Comparison of ENCODE assay signal across 1 cellular context in genomic region chr19:12806242-12807131, GRCh38.
A peak's percentile ranks its signal among the peaks of the same experiment; 100 is the strongest.
TF ChIP-seq lines count a peak whose summit lies in the region.

Gene RNASEH2A, plus strand, starts transcription at chr19:12806584. Its CDS starts 90 bp downstream, at chr19:12806674.

TF ChIP-seq in GM12878, 131 proteins besides CTCF, POLR2A, EP300 and RAD21 (continued from another document and continues in another):
- TF ChIP-seq, protein P1, sequence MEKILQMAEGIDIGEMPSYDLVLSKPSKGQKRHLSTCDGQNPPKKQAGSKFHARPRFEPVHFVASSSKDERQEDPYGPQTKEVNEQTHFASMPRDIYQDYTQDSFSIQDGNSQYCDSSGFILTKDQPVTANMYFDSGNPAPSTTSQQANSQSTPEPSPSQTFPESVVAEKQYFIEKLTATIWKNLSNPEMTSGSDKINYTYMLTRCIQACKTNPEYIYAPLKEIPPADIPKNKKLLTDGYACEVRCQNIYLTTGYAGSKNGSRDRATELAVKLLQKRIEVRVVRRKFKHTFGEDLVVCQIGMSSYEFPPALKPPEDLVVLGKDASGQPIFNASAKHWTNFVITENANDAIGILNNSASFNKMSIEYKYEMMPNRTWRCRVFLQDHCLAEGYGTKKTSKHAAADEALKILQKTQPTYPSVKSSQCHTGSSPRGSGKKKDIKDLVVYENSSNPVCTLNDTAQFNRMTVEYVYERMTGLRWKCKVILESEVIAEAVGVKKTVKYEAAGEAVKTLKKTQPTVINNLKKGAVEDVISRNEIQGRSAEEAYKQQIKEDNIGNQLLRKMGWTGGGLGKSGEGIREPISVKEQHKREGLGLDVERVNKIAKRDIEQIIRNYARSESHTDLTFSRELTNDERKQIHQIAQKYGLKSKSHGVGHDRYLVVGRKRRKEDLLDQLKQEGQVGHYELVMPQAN (conservative IDR thresholded peaks at IDR 0.05), result peak; percentile 99
- TF ChIP-seq, protein P2, sequence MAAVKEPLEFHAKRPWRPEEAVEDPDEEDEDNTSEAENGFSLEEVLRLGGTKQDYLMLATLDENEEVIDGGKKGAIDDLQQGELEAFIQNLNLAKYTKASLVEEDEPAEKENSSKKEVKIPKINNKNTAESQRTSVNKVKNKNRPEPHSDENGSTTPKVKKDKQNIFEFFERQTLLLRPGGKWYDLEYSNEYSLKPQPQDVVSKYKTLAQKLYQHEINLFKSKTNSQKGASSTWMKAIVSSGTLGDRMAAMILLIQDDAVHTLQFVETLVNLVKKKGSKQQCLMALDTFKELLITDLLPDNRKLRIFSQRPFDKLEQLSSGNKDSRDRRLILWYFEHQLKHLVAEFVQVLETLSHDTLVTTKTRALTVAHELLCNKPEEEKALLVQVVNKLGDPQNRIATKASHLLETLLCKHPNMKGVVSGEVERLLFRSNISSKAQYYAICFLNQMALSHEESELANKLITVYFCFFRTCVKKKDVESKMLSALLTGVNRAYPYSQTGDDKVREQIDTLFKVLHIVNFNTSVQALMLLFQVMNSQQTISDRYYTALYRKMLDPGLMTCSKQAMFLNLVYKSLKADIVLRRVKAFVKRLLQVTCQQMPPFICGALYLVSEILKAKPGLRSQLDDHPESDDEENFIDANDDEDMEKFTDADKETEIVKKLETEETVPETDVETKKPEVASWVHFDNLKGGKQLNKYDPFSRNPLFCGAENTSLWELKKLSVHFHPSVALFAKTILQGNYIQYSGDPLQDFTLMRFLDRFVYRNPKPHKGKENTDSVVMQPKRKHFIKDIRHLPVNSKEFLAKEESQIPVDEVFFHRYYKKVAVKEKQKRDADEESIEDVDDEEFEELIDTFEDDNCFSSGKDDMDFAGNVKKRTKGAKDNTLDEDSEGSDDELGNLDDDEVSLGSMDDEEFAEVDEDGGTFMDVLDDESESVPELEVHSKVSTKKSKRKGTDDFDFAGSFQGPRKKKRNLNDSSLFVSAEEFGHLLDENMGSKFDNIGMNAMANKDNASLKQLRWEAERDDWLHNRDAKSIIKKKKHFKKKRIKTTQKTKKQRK (IDR thresholded peaks at IDR 0.05; ENCODE audit: low read depth, low read length), result no peak
- TF ChIP-seq ZBED1 (IDR thresholded peaks at IDR 0.05; ENCODE audit: borderline replicate concordance) (no peak), PAX5 (IDR thresholded peaks at IDR 0.05; ENCODE audit: borderline replicate concordance, low read depth, low read length) (peak; percentile 54; the same call in 1 of the 2 replicates), TAF1 (IDR thresholded peaks at IDR 0.05; ENCODE audit: borderline replicate concordance, low read depth, low read length) (peak; percentile 58; the same call in 1 of the 2 replicates), FOXK2 (IDR thresholded peaks at IDR 0.05) (peak; percentile 85), KLF5 (IDR thresholded peaks at IDR 0.05; ENCODE audit: partially characterized antibody) (peak; percentile 45), BHLHE40 (IDR thresholded peaks at IDR 0.05; ENCODE audit: borderline replicate concordance in 1 of 2, low read depth in 2 of 2, low read length in 1 of 2) (peak in 1 of 2 experiments; percentile 62; a peak in 2 of 4 replicates), HCFC1 (IDR thresholded peaks at IDR 0.05; ENCODE audit: low read length) (peak; percentile 96), RELA (IDR thresholded peaks at IDR 0.05; ENCODE audit: borderline replicate concordance, partially characterized antibody) (peak; percentile 45), CREM (IDR thresholded peaks at IDR 0.05; ENCODE audit: low read depth) (peak; percentile 92), ZBTB4 (CRISPR knock-in tag; IDR thresholded peaks at IDR 0.05) (no peak), SPI1 (IDR thresholded peaks at IDR 0.05; ENCODE audit: borderline replicate concordance, insufficient read depth, low read depth, low read length) (no peak), POLR2AphosphoS5 (IDR thresholded peaks at IDR 0.05; ENCODE audit: low read length) (peak; percentile 61; the same call in 1 of the 2 replicates), BACH1 (IDR thresholded peaks at IDR 0.05; ENCODE audit: borderline replicate concordance) (0 out of 2 replicates have a peak, but pooled peaks have one; percentile 47), TARDBP (IDR thresholded peaks at IDR 0.05; ENCODE audit: borderline replicate concordance) (peak; percentile 49; the same call in 1 of the 2 replicates), PML (IDR thresholded peaks at IDR 0.05; ENCODE audit: low read length) (no peak), BCLAF1 (IDR thresholded peaks at IDR 0.05) (no peak), SUZ12 (IDR thresholded peaks at IDR 0.05; ENCODE audit: unreplicated experiment) (no peak), RUNX3 (IDR thresholded peaks at IDR 0.05; ENCODE audit: low read length) (no peak; the same call in 1 of the 2 replicates), POU2F2 (IDR thresholded peaks at IDR 0.05; ENCODE audit: borderline replicate concordance, low read depth, low read length) (peak; percentile 24; the same call in 1 of the 3 replicates), RBBP5 (conservative IDR thresholded peaks at IDR 0.05) (no peak), JUNB (IDR thresholded peaks at IDR 0.05) (no peak), ZNF207 (IDR thresholded peaks at IDR 0.05; ENCODE audit: borderline replicate concordance) (0 out of 2 replicates have a peak, but pooled peaks have one; percentile 77), IKZF2 (IDR thresholded peaks at IDR 0.05) (no peak), CEBPB (IDR thresholded peaks at IDR 0.05; ENCODE audit: borderline replicate concordance in 1 of 2, low read depth in 2 of 2, low read length in 2 of 2) (no peak), YBX1 (IDR thresholded peaks at IDR 0.05) (no peak), E4F1 (IDR thresholded peaks at IDR 0.05; ENCODE audit: borderline replicate concordance, partially characterized antibody) (no peak), ZBTB40 (IDR thresholded peaks at IDR 0.05; ENCODE audit: borderline replicate concordance) (no peak; the same call in 1 of the 2 replicates), NBN (IDR thresholded peaks at IDR 0.05) (no peak), SREBF1 (IDR thresholded peaks at IDR 0.05; ENCODE audit: low read length) (peak; percentile 15; the same call in 1 of the 2 replicates), HSF1 (IDR thresholded peaks at IDR 0.05; ENCODE audit: low read depth, low read length) (no peak), HDGF (IDR thresholded peaks at IDR 0.05) (no peak)
- TF ChIP-seq, protein P3, sequence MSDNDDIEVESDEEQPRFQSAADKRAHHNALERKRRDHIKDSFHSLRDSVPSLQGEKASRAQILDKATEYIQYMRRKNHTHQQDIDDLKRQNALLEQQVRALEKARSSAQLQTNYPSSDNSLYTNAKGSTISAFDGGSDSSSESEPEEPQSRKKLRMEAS (IDR thresholded peaks at IDR 0.05; ENCODE audit: low read depth, low read length), result peak; percentile 88
